In the genomic region with DNA sequence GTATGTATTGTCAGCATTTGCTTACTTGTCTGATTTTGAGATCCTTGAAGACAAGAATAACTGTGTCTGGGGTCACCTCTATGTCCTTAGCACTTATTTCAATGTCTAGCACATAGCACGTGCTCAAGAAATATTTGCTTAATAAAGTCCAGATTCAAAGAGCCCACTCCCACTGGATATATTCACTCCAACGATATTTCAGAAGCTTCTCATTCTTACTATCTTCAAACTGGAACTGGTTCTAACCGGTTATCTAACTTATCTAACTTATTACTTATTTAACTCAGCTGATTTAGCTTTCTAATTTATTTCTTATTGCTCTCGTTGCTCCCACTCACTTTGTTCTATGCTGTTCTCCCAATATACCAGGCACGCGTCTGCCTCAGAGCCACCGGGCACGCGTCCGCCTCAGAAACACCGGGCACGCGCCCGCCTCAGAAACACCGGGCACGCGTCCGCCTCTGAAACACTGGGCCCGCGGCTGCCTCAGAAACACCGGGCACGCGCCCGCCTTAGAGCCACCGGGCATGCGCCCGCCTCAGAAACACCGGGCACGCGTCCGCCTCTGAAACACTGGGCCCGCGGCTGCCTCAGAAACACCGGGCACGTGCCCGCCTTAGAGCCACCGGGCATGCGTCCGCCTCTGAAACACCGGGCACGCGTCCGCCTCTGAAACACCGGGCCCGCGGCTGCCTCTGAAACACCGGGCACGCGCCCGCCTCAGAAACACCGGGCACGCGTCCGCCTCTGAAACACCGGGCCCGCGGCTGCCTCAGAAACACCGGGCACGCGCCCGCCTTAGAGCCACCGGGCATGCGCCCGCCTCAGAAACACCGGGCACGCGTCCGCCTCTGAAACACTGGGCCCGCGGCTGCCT, we compare ENCODE assay signal across 1 cellular context.
TF ChIP-seq lines count a peak whose summit lies in the region.

No MANE protein-coding gene starts in this region.

TF ChIP-seq in SK-N-SH, 30 proteins besides CTCF, POLR2A, EP300 and RAD21:
- TF ChIP-seq, protein P1, sequence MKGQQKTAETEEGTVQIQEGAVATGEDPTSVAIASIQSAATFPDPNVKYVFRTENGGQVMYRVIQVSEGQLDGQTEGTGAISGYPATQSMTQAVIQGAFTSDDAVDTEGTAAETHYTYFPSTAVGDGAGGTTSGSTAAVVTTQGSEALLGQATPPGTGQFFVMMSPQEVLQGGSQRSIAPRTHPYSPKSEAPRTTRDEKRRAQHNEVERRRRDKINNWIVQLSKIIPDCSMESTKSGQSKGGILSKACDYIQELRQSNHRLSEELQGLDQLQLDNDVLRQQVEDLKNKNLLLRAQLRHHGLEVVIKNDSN (IDR thresholded peaks at IDR 0.05; ENCODE audit: borderline replicate concordance, low read depth) = peak; percentile 41; the same call in 1 of the 2 replicates
- TF ChIP-seq NRF1 (IDR thresholded peaks at IDR 0.05; ENCODE audit: low read depth, low read length) = peak; percentile 41; the same call in 1 of the 2 replicates
